ENCODE assay signal across 19 cellular contexts in genomic region chrX:105263805-105264204, GRCh38. TPM values are rescaled to one million over a fixed set of nuclear protein-coding genes. Genes with fewer than 3 reads are reported as not detected.
"Had no signal": no experiment of that assay in that cellular context is flagged by ENCODE, and none has a peak within 500 bp of the region (broad histone marks: within the 10 kb centered on the region; RNA-seq: fewer than 3 reads in every experiment).

No MANE protein-coding gene starts in this region.

RNA-seq across cellular contexts. Expression of gene TEX13A, which starts 43.3 kb away (rescaled TPM):
- total RNA-seq: naive thymus-derived CD8-positive, alpha-beta T cell; natural killer cell treated with Interleukin-12 subunit alpha and Interleukin-12 subunit beta and Interleukin-15 and Interleukin-18, amount 100 ng/mL, for 72 hours; omental fat pad; osteocyte; pancreas; posterior vena cava; psoas muscle; renal cortical epithelial cell; right cardiac atrium; right lobe of liver; smooth muscle cell; spleen; suprapubic skin; transverse colon; upper lobe of right lung; urinary bladder; uterus had no signal
- polyA plus RNA-seq: naive thymus-derived CD8-positive, alpha-beta T cell; neural cell; pancreas; psoas muscle; right cardiac atrium; spleen; thymus; urinary bladder had no signal
